Comparison of ENCODE assay signal across 1 cellular context in genomic region chr19:52139291-52140076, GRCh38.
TF ChIP-seq lines count a peak whose summit lies in the region.

Gene ZNF616, minus strand, starts transcription at chr19:52139938. Its CDS starts 9,426 bp downstream, at chr19:52130512.

TF ChIP-seq in HEK293, 187 proteins besides CTCF, POLR2A, EP300 and RAD21 (continued from another document):
- TF ChIP-seq ZBTB26 (tag by site-specific recombination; optimal IDR thresholded peaks at IDR 0.05) (peak; percentile 41), ZBTB11 (tag by site-specific recombination; conservative IDR thresholded peaks at IDR 0.05; ENCODE audit: low read depth) (peak; percentile 98), ZFP41 (tag by site-specific recombination; IDR thresholded peaks at IDR 0.05; ENCODE audit: borderline replicate concordance) (no peak), ZNF280C (tag by site-specific recombination; IDR thresholded peaks at IDR 0.05) (no peak), ZNF354C (tag by site-specific recombination; IDR thresholded peaks at IDR 0.05; ENCODE audit: borderline replicate concordance, low read depth) (no peak), BCL11B (tag by site-specific recombination; IDR thresholded peaks at IDR 0.05; ENCODE audit: low read depth) (0 out of 2 replicates have a peak, but pooled peaks have one; percentile 11), ZNF398 (tag by site-specific recombination; IDR thresholded peaks at IDR 0.05) (no peak), PATZ1 (tag by site-specific recombination; IDR thresholded peaks at IDR 0.05) (peak; percentile 73), ZBTB10 (tag by site-specific recombination; IDR thresholded peaks at IDR 0.05) (no peak; the same call in 1 of the 2 replicates), ZNF266 (tag by site-specific recombination; IDR thresholded peaks at IDR 0.05; ENCODE audit: low read depth) (no peak)
